Comparison of ENCODE assay signal across 1 cellular context in the genomic region with DNA sequence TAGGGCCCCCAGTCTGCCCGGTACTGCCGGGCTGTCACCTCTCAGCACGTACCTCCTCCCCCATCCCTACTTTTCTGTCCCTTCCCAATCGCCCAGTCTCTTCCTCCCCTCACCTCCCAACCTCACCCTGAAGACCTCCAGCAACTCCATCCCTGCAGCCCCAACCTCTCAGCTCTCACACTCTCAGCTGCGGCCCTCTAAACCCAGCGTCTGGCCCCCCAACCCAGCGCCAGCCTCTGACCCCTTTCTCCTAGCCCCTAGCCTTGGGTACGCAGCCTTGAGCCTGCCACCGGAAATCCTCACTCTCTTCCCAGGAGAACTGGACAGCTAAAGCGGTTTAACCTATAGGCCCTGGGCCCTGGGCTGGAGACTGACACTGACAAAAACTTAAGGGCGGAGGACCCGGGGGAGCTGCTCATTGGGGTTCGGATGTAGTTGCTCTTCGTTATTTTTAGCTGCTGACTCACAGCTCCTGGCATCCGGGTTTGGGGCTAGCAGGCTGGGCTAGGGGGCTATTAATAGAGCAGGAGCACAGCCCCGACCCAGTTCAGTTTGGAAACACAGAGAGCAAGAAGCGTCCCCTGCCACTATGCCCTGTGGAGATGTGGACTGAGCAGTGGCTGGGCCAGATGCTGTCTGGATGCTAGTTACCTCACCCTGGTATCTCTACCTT.
A peak's percentile ranks its signal among the peaks of the same experiment; 100 is the strongest.
TF ChIP-seq lines count a peak whose summit lies in the region.

No MANE protein-coding gene starts in this region.

TF ChIP-seq in HEK293, 187 proteins besides CTCF, POLR2A, EP300 and RAD21 (continued from another document):
- TF ChIP-seq, protein P1, sequence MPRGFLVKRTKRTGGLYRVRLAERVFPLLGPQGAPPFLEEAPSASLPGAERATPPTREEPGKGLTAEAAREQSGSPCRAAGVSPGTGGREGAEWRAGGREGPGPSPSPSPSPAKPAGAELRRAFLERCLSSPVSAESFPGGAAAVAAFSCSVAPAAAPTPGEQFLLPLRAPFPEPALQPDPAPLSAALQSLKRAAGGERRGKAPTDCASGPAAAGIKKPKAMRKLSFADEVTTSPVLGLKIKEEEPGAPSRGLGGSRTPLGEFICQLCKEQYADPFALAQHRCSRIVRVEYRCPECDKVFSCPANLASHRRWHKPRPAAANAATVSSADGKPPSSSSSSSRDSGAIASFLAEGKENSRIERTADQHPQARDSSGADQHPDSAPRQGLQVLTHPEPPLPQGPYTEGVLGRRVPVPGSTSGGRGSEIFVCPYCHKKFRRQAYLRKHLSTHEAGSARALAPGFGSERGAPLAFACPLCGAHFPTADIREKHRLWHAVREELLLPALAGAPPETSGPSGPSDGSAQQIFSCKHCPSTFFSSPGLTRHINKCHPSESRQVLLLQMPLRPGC (tag by site-specific recombination; IDR thresholded peaks at IDR 0.05), result 0 out of 2 replicates have a peak, but pooled peaks have one; percentile 0
- TF ChIP-seq ZNF248 (tag by site-specific recombination; IDR thresholded peaks at IDR 0.05) (0 out of 2 replicates have a peak, but pooled peaks have one; percentile 15), HOXC10 (CRISPR knock-in tag; IDR thresholded peaks at IDR 0.05) (no peak), ZBTB21 (tag by site-specific recombination; IDR thresholded peaks at IDR 0.05) (no peak), ZNF514 (tag by site-specific recombination; IDR thresholded peaks at IDR 0.05) (no peak), ZNF138 (tag by site-specific recombination; IDR thresholded peaks at IDR 0.05; ENCODE audit: borderline replicate concordance) (no peak), ZFP3 (tag by site-specific recombination; IDR thresholded peaks at IDR 0.05; ENCODE audit: low read depth) (no peak), ZNF830 (tag by site-specific recombination; IDR thresholded peaks at IDR 0.05; ENCODE audit: low read depth) (no peak)
- TF ChIP-seq, protein P2, sequence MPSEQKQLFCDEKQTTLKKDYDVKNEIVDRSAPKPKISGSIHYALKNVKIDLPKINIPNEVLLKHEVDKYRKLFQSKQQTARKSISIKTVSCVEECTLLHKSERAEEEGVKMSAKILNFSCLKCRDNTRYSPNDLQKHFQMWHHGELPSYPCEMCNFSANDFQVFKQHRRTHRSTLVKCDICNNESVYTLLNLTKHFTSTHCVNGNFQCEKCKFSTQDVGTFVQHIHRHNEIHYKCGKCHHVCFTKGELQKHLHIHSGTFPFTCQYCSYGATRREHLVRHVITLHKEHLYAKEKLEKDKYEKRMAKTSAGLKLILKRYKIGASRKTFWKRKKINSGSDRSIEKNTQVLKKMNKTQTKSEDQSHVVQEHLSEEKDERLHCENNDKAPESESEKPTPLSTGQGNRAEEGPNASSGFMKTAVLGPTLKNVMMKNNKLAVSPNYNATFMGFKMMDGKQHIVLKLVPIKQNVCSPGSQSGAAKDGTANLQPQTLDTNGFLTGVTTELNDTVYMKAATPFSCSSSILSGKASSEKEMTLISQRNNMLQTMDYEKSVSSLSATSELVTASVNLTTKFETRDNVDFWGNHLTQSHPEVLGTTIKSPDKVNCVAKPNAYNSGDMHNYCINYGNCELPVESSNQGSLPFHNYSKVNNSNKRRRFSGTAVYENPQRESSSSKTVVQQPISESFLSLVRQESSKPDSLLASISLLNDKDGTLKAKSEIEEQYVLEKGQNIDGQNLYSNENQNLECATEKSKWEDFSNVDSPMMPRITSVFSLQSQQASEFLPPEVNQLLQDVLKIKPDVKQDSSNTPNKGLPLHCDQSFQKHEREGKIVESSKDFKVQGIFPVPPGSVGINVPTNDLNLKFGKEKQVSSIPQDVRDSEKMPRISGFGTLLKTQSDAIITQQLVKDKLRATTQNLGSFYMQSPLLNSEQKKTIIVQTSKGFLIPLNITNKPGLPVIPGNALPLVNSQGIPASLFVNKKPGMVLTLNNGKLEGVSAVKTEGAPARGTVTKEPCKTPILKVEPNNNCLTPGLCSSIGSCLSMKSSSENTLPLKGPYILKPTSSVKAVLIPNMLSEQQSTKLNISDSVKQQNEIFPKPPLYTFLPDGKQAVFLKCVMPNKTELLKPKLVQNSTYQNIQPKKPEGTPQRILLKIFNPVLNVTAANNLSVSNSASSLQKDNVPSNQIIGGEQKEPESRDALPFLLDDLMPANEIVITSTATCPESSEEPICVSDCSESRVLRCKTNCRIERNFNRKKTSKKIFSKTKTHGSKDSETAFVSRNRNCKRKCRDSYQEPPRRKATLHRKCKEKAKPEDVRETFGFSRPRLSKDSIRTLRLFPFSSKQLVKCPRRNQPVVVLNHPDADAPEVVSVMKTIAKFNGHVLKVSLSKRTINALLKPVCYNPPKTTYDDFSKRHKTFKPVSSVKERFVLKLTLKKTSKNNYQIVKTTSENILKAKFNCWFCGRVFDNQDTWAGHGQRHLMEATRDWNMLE (tag by site-specific recombination; conservative IDR thresholded peaks at IDR 0.05; ENCODE audit: low read depth), result no peak
- TF ChIP-seq, protein P3, sequence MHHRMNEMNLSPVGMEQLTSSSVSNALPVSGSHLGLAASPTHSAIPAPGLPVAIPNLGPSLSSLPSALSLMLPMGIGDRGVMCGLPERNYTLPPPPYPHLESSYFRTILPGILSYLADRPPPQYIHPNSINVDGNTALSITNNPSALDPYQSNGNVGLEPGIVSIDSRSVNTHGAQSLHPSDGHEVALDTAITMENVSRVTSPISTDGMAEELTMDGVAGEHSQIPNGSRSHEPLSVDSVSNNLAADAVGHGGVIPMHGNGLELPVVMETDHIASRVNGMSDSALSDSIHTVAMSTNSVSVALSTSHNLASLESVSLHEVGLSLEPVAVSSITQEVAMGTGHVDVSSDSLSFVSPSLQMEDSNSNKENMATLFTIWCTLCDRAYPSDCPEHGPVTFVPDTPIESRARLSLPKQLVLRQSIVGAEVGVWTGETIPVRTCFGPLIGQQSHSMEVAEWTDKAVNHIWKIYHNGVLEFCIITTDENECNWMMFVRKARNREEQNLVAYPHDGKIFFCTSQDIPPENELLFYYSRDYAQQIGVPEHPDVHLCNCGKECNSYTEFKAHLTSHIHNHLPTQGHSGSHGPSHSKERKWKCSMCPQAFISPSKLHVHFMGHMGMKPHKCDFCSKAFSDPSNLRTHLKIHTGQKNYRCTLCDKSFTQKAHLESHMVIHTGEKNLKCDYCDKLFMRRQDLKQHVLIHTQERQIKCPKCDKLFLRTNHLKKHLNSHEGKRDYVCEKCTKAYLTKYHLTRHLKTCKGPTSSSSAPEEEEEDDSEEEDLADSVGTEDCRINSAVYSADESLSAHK (tag by site-specific recombination; IDR thresholded peaks at IDR 0.05), result no peak
- TF ChIP-seq, protein P4, sequence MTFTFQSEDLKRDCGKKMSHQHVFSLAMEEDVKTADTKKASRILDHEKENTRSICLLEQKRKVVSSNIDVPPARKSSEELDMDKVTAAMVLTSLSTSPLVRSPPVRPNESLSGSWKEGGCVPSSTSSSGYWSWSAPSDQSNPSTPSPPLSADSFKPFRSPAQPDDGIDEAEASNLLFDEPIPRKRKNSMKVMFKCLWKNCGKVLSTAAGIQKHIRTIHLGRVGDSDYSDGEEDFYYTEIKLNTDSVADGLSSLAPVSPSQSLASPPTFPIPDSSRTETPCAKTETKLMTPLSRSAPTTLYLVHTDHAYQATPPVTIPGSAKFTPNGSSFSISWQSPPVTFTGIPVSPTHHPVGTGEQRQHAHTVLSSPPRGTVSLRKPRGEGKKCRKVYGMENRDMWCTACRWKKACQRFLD (tag by site-specific recombination; IDR thresholded peaks at IDR 0.05), result no peak
- TF ChIP-seq, protein P5, sequence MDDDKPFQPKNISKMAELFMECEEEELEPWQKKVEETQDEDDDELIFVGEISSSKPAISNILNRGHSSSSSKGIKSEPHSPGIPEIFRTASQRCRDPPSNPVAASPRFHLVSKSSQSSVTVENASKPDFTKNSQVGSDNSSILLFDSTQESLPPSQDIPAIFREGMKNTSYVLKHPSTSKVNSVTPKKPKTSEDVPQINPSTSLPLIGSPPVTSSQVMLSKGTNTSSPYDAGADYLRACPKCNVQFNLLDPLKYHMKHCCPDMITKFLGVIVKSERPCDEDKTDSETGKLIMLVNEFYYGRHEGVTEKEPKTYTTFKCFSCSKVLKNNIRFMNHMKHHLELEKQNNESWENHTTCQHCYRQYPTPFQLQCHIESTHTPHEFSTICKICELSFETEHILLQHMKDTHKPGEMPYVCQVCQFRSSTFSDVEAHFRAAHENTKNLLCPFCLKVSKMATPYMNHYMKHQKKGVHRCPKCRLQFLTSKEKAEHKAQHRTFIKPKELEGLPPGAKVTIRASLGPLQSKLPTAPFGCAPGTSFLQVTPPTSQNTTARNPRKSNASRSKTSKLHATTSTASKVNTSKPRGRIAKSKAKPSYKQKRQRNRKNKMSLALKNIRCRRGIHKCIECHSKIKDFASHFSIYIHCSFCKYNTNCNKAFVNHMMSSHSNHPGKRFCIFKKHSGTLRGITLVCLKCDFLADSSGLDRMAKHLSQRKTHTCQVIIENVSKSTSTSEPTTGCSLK (tag by site-specific recombination; IDR thresholded peaks at IDR 0.05), result no peak
